10 cellular contexts compared by ENCODE assay signal in the genomic region with DNA sequence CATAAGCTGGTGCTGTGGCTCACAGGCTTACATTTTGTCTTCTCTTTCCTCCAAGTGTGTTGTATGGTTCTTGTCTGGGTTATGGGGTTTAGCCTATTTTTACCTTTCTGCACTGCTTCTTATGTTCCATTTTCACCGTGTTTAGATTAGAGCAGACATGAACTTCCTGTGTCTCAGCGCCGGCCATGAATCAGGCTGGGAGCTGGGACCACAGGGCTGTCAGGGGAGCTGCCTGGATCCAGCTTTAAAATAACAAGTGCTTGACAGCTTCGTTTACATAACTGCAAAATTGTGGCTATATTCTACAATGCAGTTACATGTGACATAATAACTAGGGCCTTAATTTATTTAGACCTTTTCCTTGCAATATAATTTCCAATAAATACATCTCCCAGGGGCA.
DNase-seq lines count a peak whose midpoint lies in the region; ATAC-seq lines count a peak whose summit lies in the region.
"Had no signal": no experiment of that assay in that cellular context is flagged by ENCODE, and none has a peak within 500 bp of the region (broad histone marks: within the 10 kb centered on the region; RNA-seq: fewer than 3 reads in every experiment).

No MANE protein-coding gene starts in this region.

- 13% methylated on average over 4 of the region's 4 CpGs for WGBS in right cardiac atrium

- intact Hi-C loops in right cardiac atrium (cut with DNase I): no loop called here

- H3K9me3 ChIP-seq in adipocyte (ENCODE audit: control insufficient read depth, low read length) (no peaks in the 10 kb centered on the region), right cardiac atrium (ENCODE audit: control insufficient read depth, low read length) (no peaks in the 10 kb centered on the region)

- H3K4me1 ChIP-seq in adipocyte (ENCODE audit: control insufficient read depth, insufficient read depth, low read length) (peaks cover 37% of the 10 kb centered on the region), right cardiac atrium (ENCODE audit: control insufficient read depth, insufficient read depth, low read length) (peaks cover 5% of the 10 kb centered on the region)

- no peaks in the 10 kb centered on the region for H3K36me3 ChIP-seq in adipocyte (ENCODE audit: control insufficient read depth, insufficient read depth, low read length, severe bottlenecking)

- DNase-seq in H4 (ENCODE audit: low spot score) (peak; percentile 66), adipocyte (ENCODE audit: low read depth) (peak; percentile 60), right cardiac atrium (no peak), smooth muscle cell of the brain vasculature (ENCODE audit: low read depth, low spot score) (peak; percentile 39), C1 segment of cervical spinal cord (lab: John Stamatoyannopoulos, UW) (no peak), NCI-H1436 treated with DMSO at 0.1 percent for 48 hours (lab: John Stamatoyannopoulos, UW) (no peak), germinal center (ENCODE audit: low spot score) (no peak)
- DNase-seq: T-helper 1 cell had no signal

- H3K27me3 ChIP-seq in adipocyte (replicated peaks; ENCODE audit: control insufficient read depth, insufficient read depth, low read length): no peaks in the 10 kb centered on the region
- no peaks in the 10 kb centered on the region for H3K27me3 ChIP-seq in right cardiac atrium (ENCODE audit: control insufficient read depth, insufficient read depth)

- H3K27ac ChIP-seq in right cardiac atrium (ENCODE audit: low read length): peak overlapping the region; percentile 52

- peak in 1 of 2 donors; percentile 71 for ATAC-seq in right cardiac atrium
- no peak for ATAC-seq in HG03520 (IDR thresholded peaks at IDR 0.05; ENCODE audit: unreplicated experiment)
- ATAC-seq: stimulated activated memory B cell treated with anti-CD40 and anti-IgM and Interleukin-4, amounts not matched to agents 10 μg/mL and 1 μg/mL and 100 μg/mL, for 72 hours had no signal

- peak overlapping the region; percentile 45 for H3K9ac ChIP-seq in adipocyte (ENCODE audit: low read length)

- peak overlapping the region; percentile 54 for H3K4me3 ChIP-seq in adipocyte (ENCODE audit: low read length)
- H3K4me3 ChIP-seq in right cardiac atrium (ENCODE audit: low read length): no peak overlapping the region

Comparison
In these comparisons a context has a peak if more than half of its experiments do, and no peak if none do; other contexts are left out.
1. DNase-seq: peak in H4 (single experiment), adipocyte (single experiment) and smooth muscle cell of the brain vasculature (single experiment); none in right cardiac atrium (0 of 3), C1 segment of cervical spinal cord (0 of 14), NCI-H1436 treated with DMSO at 0.1 percent for 48 hours (single experiment) and germinal center (single experiment).